In the genomic region with DNA sequence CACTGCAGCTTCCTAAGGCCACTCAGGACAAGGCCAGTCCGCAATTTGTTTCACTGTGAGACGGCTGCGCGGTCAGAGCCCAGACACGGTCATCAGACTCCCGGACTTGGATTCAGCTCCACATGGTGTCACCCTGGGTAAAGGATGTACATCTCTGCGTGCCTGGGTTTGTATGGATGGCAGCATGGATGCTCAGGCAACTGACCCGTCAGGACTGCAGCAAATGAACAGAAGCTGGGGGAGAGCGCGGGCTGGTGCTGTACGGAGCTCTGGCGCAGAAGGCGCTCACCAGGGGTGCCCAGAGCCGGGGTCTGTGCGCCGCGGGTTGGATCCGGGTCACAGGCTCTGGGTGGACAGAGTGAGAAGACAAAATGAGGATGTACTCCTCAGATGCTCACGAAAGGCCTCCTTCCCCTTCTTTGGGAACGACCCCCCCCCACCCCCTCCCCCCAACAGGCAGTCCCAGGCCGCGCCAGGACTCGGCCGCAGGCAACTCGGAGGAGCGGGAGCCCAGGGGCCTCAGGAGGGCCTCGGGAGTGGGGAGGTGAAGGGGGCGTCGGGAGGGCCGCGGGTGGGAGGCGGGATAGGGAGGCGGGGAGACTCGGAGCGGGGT, we compare ENCODE assay signal across 20 cellular contexts.
DNase-seq lines count a peak whose midpoint lies in the region; ATAC-seq and TF ChIP-seq lines count a peak whose summit lies in the region.
"Had no signal": no experiment of that assay in that cellular context is flagged by ENCODE, and none has a peak within 500 bp of the region (broad histone marks: within the 10 kb centered on the region; RNA-seq: fewer than 3 reads in every experiment).

No MANE protein-coding gene starts in this region.

- TF ChIP-seq POLR2A in breast epithelium (IDR thresholded peaks at IDR 0.05): no peak

- H3K4me1 ChIP-seq in breast epithelium (peaks cover 3 to 9% of the 10 kb centered on the region in 2 donors), mammary epithelial cell (ENCODE audit: insufficient read depth, low read length) (no peaks in the 10 kb centered on the region)
- H3K4me1 ChIP-seq: BLaER1 had no signal

- peak overlapping the region in 1 of 3 donors; percentile 58 for H3K4me3 ChIP-seq in breast epithelium
- no peak overlapping the region for H3K4me3 ChIP-seq in mammary epithelial cell (replicated peaks in 1 of 3; ENCODE audit: insufficient read depth in 1 of 3, low read depth in 2 of 3, low read length in 3 of 3)
- H3K4me3 ChIP-seq: BLaER1 had no signal

- intact Hi-C loops in breast epithelium (cut with DNase I; ENCODE audit: low total_unique reads): no loop called here
- intact Hi-C loops in mammary epithelial cell (cut with micrococcal nuclease): no loop called here

- no peak for DNase-seq in breast epithelium (ENCODE audit: low spot score in 2 of 2)
- DNase-seq in mammary epithelial cell: no peak
- no peak for DNase-seq in endothelial cell (ENCODE audit: low spot score)
- DNase-seq in mesothelial cell of epicardium (ENCODE audit: low spot score in 2 of 2, unreplicated experiment in 2 of 2): no peak
- DNase-seq in superior temporal gyrus (ENCODE audit: extremely low spot score): peak; percentile 46
- no peak for DNase-seq in SHP77 (lab: John Stamatoyannopoulos, UW)
- DNase-seq in activated CD4-positive, alpha-beta T cell treated with anti-CD3 and anti-CD28 coated beads, Interleukin-2, amount 10 ng/mL, durations not matched to agents 7 days and 5 days: no peak
- DNase-seq: 8988T; activated CD4-positive, alpha-beta T cell treated with anti-CD3 and anti-CD28 coated beads for 48 hours; effector CD8-positive, alpha-beta T cell; GOT3; KG1; NCI-H1105 treated with DMSO at 0.1 percent for 48 hours; NCI-H748 treated with DMSO at 0.1 percent for 48 hours; PC-3; stimulated activated naive B cell treated with anti-CD40 and anti-IgM and Interleukin-4, amounts not matched to agents 10 μg/mL and 1 μg/mL and 100 μg/mL, for 72 hours; upper lobe of right lung had no signal

- H4K20me1 ChIP-seq in mammary epithelial cell (ENCODE audit: insufficient read depth, low read length): no peaks in the 10 kb centered on the region
- H4K20me1 ChIP-seq: BLaER1 had no signal

- H2AFZ ChIP-seq in mammary epithelial cell (ENCODE audit: low read depth, low read length): no peak overlapping the region

- in situ Hi-C loops in mammary epithelial cell (cut with MboI; ENCODE audit: low sequenced_read_pairs in 2 of 2): no loop called here

- H3K27me3 ChIP-seq in breast epithelium: no peaks in the 10 kb centered on the region
- no peaks in the 10 kb centered on the region for H3K27me3 ChIP-seq in mammary epithelial cell (ENCODE audit: insufficient read depth, low read length)
- H3K27me3 ChIP-seq: BLaER1 had no signal

- peak overlapping the region; percentile 28 for H3K4me3 Mint-ChIP-seq in endothelial cell (ENCODE audit: unreplicated experiment)
- peak overlapping the region; percentile 58 for H3K4me3 Mint-ChIP-seq in mesothelial cell of epicardium
- no peak overlapping the region for H3K4me3 Mint-ChIP-seq in activated CD4-positive, alpha-beta T cell treated with anti-CD3 and anti-CD28 coated beads, Interleukin-2, amount 10 ng/mL, durations not matched to agents 7 days and 5 days
- H3K4me3 Mint-ChIP-seq: stimulated activated naive B cell treated with anti-CD40 and anti-IgM and Interleukin-4, amounts not matched to agents 10 μg/mL and 1 μg/mL and 100 μg/mL, for 72 hours had no signal

- H3K4me1 Mint-ChIP-seq in endothelial cell (ENCODE audit: unreplicated experiment) (no peaks in the 10 kb centered on the region), mesothelial cell of epicardium (peaks cover 18% of the 10 kb centered on the region)
- H3K4me1 Mint-ChIP-seq in activated CD4-positive, alpha-beta T cell treated with anti-CD3 and anti-CD28 coated beads, Interleukin-2, amount 10 ng/mL, durations not matched to agents 7 days and 5 days: no peaks in the 10 kb centered on the region

- H3K79me2 ChIP-seq in mammary epithelial cell (ENCODE audit: insufficient read depth, low read length): no peaks in the 10 kb centered on the region

- BruUV-seq in mammary epithelial cell (replicated peaks; lab: Mats Ljungman, UMichigan): no TSS peak

- H3K27ac ChIP-seq in breast epithelium (peak overlapping the region; percentile 89 to 90), mammary epithelial cell (ENCODE audit: insufficient read depth, low read depth, low read length) (no peak overlapping the region)
- H3K27ac ChIP-seq: BLaER1 had no signal

- H3K9me3 Mint-ChIP-seq in endothelial cell (ENCODE audit: unreplicated experiment) (no peaks in the 10 kb centered on the region), mesothelial cell of epicardium (no peaks in the 10 kb centered on the region)
- no peaks in the 10 kb centered on the region for H3K9me3 Mint-ChIP-seq in activated CD4-positive, alpha-beta T cell treated with anti-CD3 and anti-CD28 coated beads, Interleukin-2, amount 10 ng/mL, durations not matched to agents 7 days and 5 days
- H3K9me3 Mint-ChIP-seq: stimulated activated naive B cell treated with anti-CD40 and anti-IgM and Interleukin-4, amounts not matched to agents 10 μg/mL and 1 μg/mL and 100 μg/mL, for 72 hours had no signal

- TF ChIP-seq CTCF in breast epithelium (IDR thresholded peaks at IDR 0.05) (no peak), mammary epithelial cell (conservative IDR thresholded peaks at IDR 0.05 in 1 of 2, IDR thresholded peaks at IDR 0.05 in 1 of 2; ENCODE audit: extremely low read depth in 1 of 2, insufficient read depth in 1 of 2, low read depth in 1 of 2, low read length in 2 of 2) (no peak), endothelial cell (IDR thresholded peaks at IDR 0.05; ENCODE audit: unreplicated experiment) (no peak), mesothelial cell of epicardium (IDR thresholded peaks at IDR 0.05; ENCODE audit: unreplicated experiment) (no peak)

- WGBS in mammary epithelial cell (ENCODE audit: low coverage, missing lambda C conversion rate): 90% methylated on average over 17 of the region's 35 CpGs

- no peak for ATAC-seq in GM19463 (IDR thresholded peaks at IDR 0.05; ENCODE audit: unreplicated experiment)
- ATAC-seq: PC-3 had no signal

- POLR2A ChIA-PET in activated CD4-positive, alpha-beta T cell treated with anti-CD3 and anti-CD28 coated beads, Interleukin-2, amount 10 ng/mL, durations not matched to agents 7 days and 5 days (lab: Charles Lee): no interaction called here

- no peaks in the 10 kb centered on the region for H3K36me3 Mint-ChIP-seq in endothelial cell (ENCODE audit: low read depth, unreplicated experiment)
- H3K36me3 Mint-ChIP-seq in mesothelial cell of epicardium: no peaks in the 10 kb centered on the region
- H3K36me3 Mint-ChIP-seq in activated CD4-positive, alpha-beta T cell treated with anti-CD3 and anti-CD28 coated beads, Interleukin-2, amount 10 ng/mL, durations not matched to agents 7 days and 5 days (ENCODE audit: low read depth): no peaks in the 10 kb centered on the region
- H3K36me3 Mint-ChIP-seq: stimulated activated naive B cell treated with anti-CD40 and anti-IgM and Interleukin-4, amounts not matched to agents 10 μg/mL and 1 μg/mL and 100 μg/mL, for 72 hours had no signal

- dilution Hi-C loops in mammary epithelial cell (cut with HindIII; ENCODE audit: low sequenced_read_pairs): no loop called here

- H3K36me3 ChIP-seq in breast epithelium: no peaks in the 10 kb centered on the region
- H3K36me3 ChIP-seq in mammary epithelial cell (ENCODE audit: insufficient read depth, low read length): no peaks in the 10 kb centered on the region
- H3K36me3 ChIP-seq: BLaER1, left lung, upper lobe of right lung had no signal

- no peak overlapping the region for H3K4me2 ChIP-seq in mammary epithelial cell (ENCODE audit: insufficient read depth, low read depth, low read length)
- H3K4me2 ChIP-seq: BLaER1 had no signal

- no peak overlapping the region for H3K9ac ChIP-seq in mammary epithelial cell (ENCODE audit: insufficient read depth, low read length)
- H3K9ac ChIP-seq: BLaER1 had no signal

- H3K9me3 ChIP-seq in breast epithelium (no peaks in the 10 kb centered on the region), mammary epithelial cell (replicated peaks; ENCODE audit: insufficient read depth, low read length) (peaks cover 8% of the 10 kb centered on the region)
- H3K9me3 ChIP-seq: left lung, upper lobe of right lung had no signal

- H3K27me3 Mint-ChIP-seq in endothelial cell (ENCODE audit: unreplicated experiment): no peaks in the 10 kb centered on the region
- no peaks in the 10 kb centered on the region for H3K27me3 Mint-ChIP-seq in mesothelial cell of epicardium (ENCODE audit: low read depth)
- peaks cover 28% of the 10 kb centered on the region for H3K27me3 Mint-ChIP-seq in activated CD4-positive, alpha-beta T cell treated with anti-CD3 and anti-CD28 coated beads, Interleukin-2, amount 10 ng/mL, durations not matched to agents 7 days and 5 days

- no peak overlapping the region for H3K27ac Mint-ChIP-seq in endothelial cell (ENCODE audit: unreplicated experiment)
- peak overlapping the region; percentile 68 for H3K27ac Mint-ChIP-seq in mesothelial cell of epicardium
- no peak overlapping the region for H3K27ac Mint-ChIP-seq in activated CD4-positive, alpha-beta T cell treated with anti-CD3 and anti-CD28 coated beads, Interleukin-2, amount 10 ng/mL, durations not matched to agents 7 days and 5 days
- H3K27ac Mint-ChIP-seq: stimulated activated naive B cell treated with anti-CD40 and anti-IgM and Interleukin-4, amounts not matched to agents 10 μg/mL and 1 μg/mL and 100 μg/mL, for 72 hours had no signal

- CTCF ChIA-PET in mammary epithelial cell (lab: Charles Lee; ENCODE audit: low non-redundant PET): no interaction called here
- CTCF ChIA-PET in activated CD4-positive, alpha-beta T cell treated with anti-CD3 and anti-CD28 coated beads, Interleukin-2, amount 10 ng/mL, durations not matched to agents 7 days and 5 days (lab: Charles Lee): no interaction called here
